ENCODE assay signal across 18 cellular contexts in genomic region chr3:31636063-31636462, GRCh38.
DNase-seq lines count a peak whose midpoint lies in the region; ATAC-seq and TF ChIP-seq lines count a peak whose summit lies in the region.
"Had no signal": no experiment of that assay in that cellular context is flagged by ENCODE, and none has a peak within 500 bp of the region (broad histone marks: within the 10 kb centered on the region; RNA-seq: fewer than 3 reads in every experiment).

No MANE protein-coding gene starts in this region.

- H3K4me1 ChIP-seq in esophagus muscularis mucosa = peaks cover 0 to 4% (median 2%) of the 10 kb centered on the region in 4 donors
- H3K4me1 ChIP-seq: tibial artery had no signal

- H3K4me3 Mint-ChIP-seq in activated CD4-positive, alpha-beta T cell treated with anti-CD3 and anti-CD28 coated beads, Interleukin-2, amount 10 ng/mL, durations not matched to agents 7 days and 5 days = no peak overlapping the region
- peak overlapping the region; percentile 3 for H3K4me3 Mint-ChIP-seq in activated T-helper 2 cell treated with anti-CD3 and anti-CD28 coated beads, Interferon-gamma antibody, Interleukin-2, Interleukin-4, amounts not matched to agents 10 μg/mL and 5 μg/mL and 100 μg/mL, durations not matched to agents 14 hours and 24 hours and 36 hours (ENCODE audit: low read depth)
- no peak overlapping the region for H3K4me3 Mint-ChIP-seq in mesothelial cell of epicardium
- H3K4me3 Mint-ChIP-seq: CD14-positive monocyte had no signal

- WGBS in esophagus muscularis mucosa = 83% methylated on average over 4 of the region's 4 CpGs

- intact Hi-C loops in activated T-helper 2 cell treated with anti-CD3 and anti-CD28 coated beads, Interferon-gamma antibody, Interleukin-2, Interleukin-4, amounts not matched to agents 10 μg/mL and 5 μg/mL and 100 μg/mL, durations not matched to agents 14 hours and 24 hours and 36 hours (cut with micrococcal nuclease) = loop anchor here (5.0 to 10.0 kb wide), 5 partner anchors 69 to 339 kb away; partner anchors contain the start of gene STT3B
- intact Hi-C loops in esophagus muscularis mucosa (cut with DNase I) = no loop called here

- ATAC-seq in GM18868 (IDR thresholded peaks at IDR 0.05; ENCODE audit: unreplicated experiment) (peak; percentile 12), GM19467 (IDR thresholded peaks at IDR 0.05; ENCODE audit: unreplicated experiment) (no peak)
- ATAC-seq: left cardiac atrium had no signal

- H3K9me3 Mint-ChIP-seq in activated CD4-positive, alpha-beta T cell treated with anti-CD3 and anti-CD28 coated beads, Interleukin-2, amount 10 ng/mL, durations not matched to agents 7 days and 5 days = peaks cover 2% of the 10 kb centered on the region
- no peaks in the 10 kb centered on the region for H3K9me3 Mint-ChIP-seq in activated T-helper 2 cell treated with anti-CD3 and anti-CD28 coated beads, Interferon-gamma antibody, Interleukin-2, Interleukin-4, amounts not matched to agents 10 μg/mL and 5 μg/mL and 100 μg/mL, durations not matched to agents 14 hours and 24 hours and 36 hours
- H3K9me3 Mint-ChIP-seq in mesothelial cell of epicardium = no peaks in the 10 kb centered on the region
- H3K9me3 Mint-ChIP-seq: CD14-positive monocyte, IgD-negative memory B cell had no signal

- H3K36me3 ChIP-seq in esophagus muscularis mucosa = peaks cover 1 to 33% (median 19%) of the 10 kb centered on the region in 4 donors

- no peak overlapping the region for H3K27ac ChIP-seq in esophagus muscularis mucosa (replicated peaks in 1 of 4)
- H3K27ac ChIP-seq: PC-9, tibial artery had no signal

- CTCF ChIA-PET in activated CD4-positive, alpha-beta T cell treated with anti-CD3 and anti-CD28 coated beads, Interleukin-2, amount 10 ng/mL, durations not matched to agents 7 days and 5 days (lab: Charles Lee) = interaction anchor here (1.5 to 1.8 kb wide), 2 partner anchors 9 to 11 kb away, joined by 4 to 7 read pairs; no protein-coding TSS in a partner anchor

- H3K27ac Mint-ChIP-seq in activated CD4-positive, alpha-beta T cell treated with anti-CD3 and anti-CD28 coated beads, Interleukin-2, amount 10 ng/mL, durations not matched to agents 7 days and 5 days = peak overlapping the region; percentile 80
- peak overlapping the region; percentile 85 for H3K27ac Mint-ChIP-seq in activated T-helper 2 cell treated with anti-CD3 and anti-CD28 coated beads, Interferon-gamma antibody, Interleukin-2, Interleukin-4, amounts not matched to agents 10 μg/mL and 5 μg/mL and 100 μg/mL, durations not matched to agents 14 hours and 24 hours and 36 hours
- peak overlapping the region; percentile 45 for H3K27ac Mint-ChIP-seq in mesothelial cell of epicardium
- H3K27ac Mint-ChIP-seq: CD14-positive monocyte had no signal

- TF ChIP-seq EP300 in esophagus muscularis mucosa (IDR thresholded peaks at IDR 0.05) = no peak

- H3K4me3 ChIP-seq in esophagus muscularis mucosa = no peak overlapping the region
- H3K4me3 ChIP-seq: PC-9, tibial artery had no signal

- H3K27me3 Mint-ChIP-seq in activated CD4-positive, alpha-beta T cell treated with anti-CD3 and anti-CD28 coated beads, Interleukin-2, amount 10 ng/mL, durations not matched to agents 7 days and 5 days = no peaks in the 10 kb centered on the region
- no peaks in the 10 kb centered on the region for H3K27me3 Mint-ChIP-seq in activated T-helper 2 cell treated with anti-CD3 and anti-CD28 coated beads, Interferon-gamma antibody, Interleukin-2, Interleukin-4, amounts not matched to agents 10 μg/mL and 5 μg/mL and 100 μg/mL, durations not matched to agents 14 hours and 24 hours and 36 hours (ENCODE audit: low read depth)
- H3K27me3 Mint-ChIP-seq in mesothelial cell of epicardium (ENCODE audit: low read depth) = no peaks in the 10 kb centered on the region
- H3K27me3 Mint-ChIP-seq: IgD-negative memory B cell had no signal

- no peaks in the 10 kb centered on the region for H3K27me3 ChIP-seq in esophagus muscularis mucosa
- H3K27me3 ChIP-seq: tibial artery had no signal

- no peak for DNase-seq in activated CD4-positive, alpha-beta T cell treated with anti-CD3 and anti-CD28 coated beads, Interleukin-2, amount 10 ng/mL, durations not matched to agents 7 days and 5 days
- DNase-seq in activated CD4-positive, alpha-beta T cell treated with anti-CD3 and anti-CD28 coated beads for 1 hour = no peak
- DNase-seq in activated T-helper 2 cell treated with anti-CD3 and anti-CD28 coated beads, Interferon-gamma antibody, Interleukin-2, Interleukin-4, amounts not matched to agents 10 μg/mL and 5 μg/mL and 100 μg/mL, durations not matched to agents 14 hours and 24 hours and 36 hours (ENCODE audit: low spot score) = no peak
- DNase-seq in mesothelial cell of epicardium (ENCODE audit: low spot score in 2 of 2, unreplicated experiment in 2 of 2) (no peak), esophagus muscularis mucosa (ENCODE audit: extremely low spot score) (no peak), SIG-M5 (lab: John Stamatoyannopoulos, UW) (no peak)
- DNase-seq: activated CD4-positive, alpha-beta T cell treated with anti-CD3 and anti-CD28 coated beads, Interleukin-2, amount 50 U/mL, for 48 hours; activated effector memory CD4-positive, alpha-beta T cell treated with Interleukin-2 at 50 U/mL for 16 hours; H7; left cardiac atrium; midbrain; MM.1S; PC-9; tibial artery had no signal

- TF ChIP-seq POLR2A in esophagus muscularis mucosa (IDR thresholded peaks at IDR 0.05; ENCODE audit: low read depth) = no peak

- POLR2A ChIA-PET in activated CD4-positive, alpha-beta T cell treated with anti-CD3 and anti-CD28 coated beads, Interleukin-2, amount 10 ng/mL, durations not matched to agents 7 days and 5 days (lab: Charles Lee) = interaction anchor here (0.7 kb wide), 1 partner anchor 67 kb away, joined by 3 read pairs; no protein-coding TSS in a partner anchor

- no peaks in the 10 kb centered on the region for H3K9me3 ChIP-seq in esophagus muscularis mucosa
- H3K9me3 ChIP-seq: tibial artery had no signal

- H3K4me1 Mint-ChIP-seq in activated CD4-positive, alpha-beta T cell treated with anti-CD3 and anti-CD28 coated beads, Interleukin-2, amount 10 ng/mL, durations not matched to agents 7 days and 5 days = peaks cover 40% of the 10 kb centered on the region
- H3K4me1 Mint-ChIP-seq in activated T-helper 2 cell treated with anti-CD3 and anti-CD28 coated beads, Interferon-gamma antibody, Interleukin-2, Interleukin-4, amounts not matched to agents 10 μg/mL and 5 μg/mL and 100 μg/mL, durations not matched to agents 14 hours and 24 hours and 36 hours (ENCODE audit: low read depth) = peaks cover 32% of the 10 kb centered on the region
- peaks cover 9% of the 10 kb centered on the region for H3K4me1 Mint-ChIP-seq in mesothelial cell of epicardium
- H3K4me1 Mint-ChIP-seq: CD14-positive monocyte had no signal

- H3K36me3 Mint-ChIP-seq in activated CD4-positive, alpha-beta T cell treated with anti-CD3 and anti-CD28 coated beads, Interleukin-2, amount 10 ng/mL, durations not matched to agents 7 days and 5 days (ENCODE audit: low read depth) = peaks cover 58% of the 10 kb centered on the region
- H3K36me3 Mint-ChIP-seq in activated T-helper 2 cell treated with anti-CD3 and anti-CD28 coated beads, Interferon-gamma antibody, Interleukin-2, Interleukin-4, amounts not matched to agents 10 μg/mL and 5 μg/mL and 100 μg/mL, durations not matched to agents 14 hours and 24 hours and 36 hours (ENCODE audit: low read depth) = peaks cover 49% of the 10 kb centered on the region
- H3K36me3 Mint-ChIP-seq in mesothelial cell of epicardium = peaks cover 31% of the 10 kb centered on the region

- TF ChIP-seq CTCF in mesothelial cell of epicardium (IDR thresholded peaks at IDR 0.05; ENCODE audit: unreplicated experiment) (no peak), esophagus muscularis mucosa (IDR thresholded peaks at IDR 0.05) (no peak)
